1 cellular context compared by ENCODE assay signal in genomic region chr1:24155011-24155782, GRCh38.
TF ChIP-seq lines count a peak whose summit lies in the region.

No MANE protein-coding gene starts in this region.

TF ChIP-seq in HepG2, 621 proteins besides CTCF, POLR2A, EP300 and RAD21 (continued from another document and continues in another):
- TF ChIP-seq ATAD3A (CRISPR knock-in tag; IDR thresholded peaks at IDR 0.05) (no peak), PHF20 (CRISPR knock-in tag; IDR thresholded peaks at IDR 0.05) (no peak), SMAD1 (CRISPR knock-in tag; IDR thresholded peaks at IDR 0.05; ENCODE audit: borderline replicate concordance, low read depth) (no peak), ZNF142 (CRISPR knock-in tag; IDR thresholded peaks at IDR 0.05) (no peak), ZNF782 (CRISPR knock-in tag; IDR thresholded peaks at IDR 0.05; ENCODE audit: borderline replicate concordance) (no peak), ZNF839 (CRISPR knock-in tag; IDR thresholded peaks at IDR 0.05; ENCODE audit: borderline replicate concordance) (no peak), MED13 (CRISPR knock-in tag; IDR thresholded peaks at IDR 0.05) (no peak), ADNP (CRISPR knock-in tag; IDR thresholded peaks at IDR 0.05) (no peak), HOXA3 (CRISPR knock-in tag; IDR thresholded peaks at IDR 0.05) (peak; percentile 42; the same call in 1 of the 2 replicates), ZFY (CRISPR knock-in tag; IDR thresholded peaks at IDR 0.05) (no peak), TCF12 (IDR thresholded peaks at IDR 0.05) (no peak), TCF12 (CRISPR knock-in tag; IDR thresholded peaks at IDR 0.05) (no peak), ISX (CRISPR knock-in tag; conservative IDR thresholded peaks at IDR 0.05) (no peak), ZNF350 (CRISPR knock-in tag; IDR thresholded peaks at IDR 0.05; ENCODE audit: borderline replicate concordance, low read depth) (no peak), RXRB (CRISPR knock-in tag; IDR thresholded peaks at IDR 0.05; ENCODE audit: borderline replicate concordance) (no peak), HMG20A (CRISPR knock-in tag; IDR thresholded peaks at IDR 0.05; ENCODE audit: borderline replicate concordance) (peak; percentile 57; the same call in 1 of the 2 replicates), ARHGAP35 (CRISPR knock-in tag; IDR thresholded peaks at IDR 0.05; ENCODE audit: borderline replicate concordance) (no peak), TOE1 (CRISPR knock-in tag; IDR thresholded peaks at IDR 0.05) (no peak), ZNF44 (CRISPR knock-in tag; IDR thresholded peaks at IDR 0.05) (no peak), ZNF530 (CRISPR knock-in tag; IDR thresholded peaks at IDR 0.05; ENCODE audit: low read depth) (no peak), DNMT3B (CRISPR knock-in tag; conservative IDR thresholded peaks at IDR 0.05) (no peak), JUND (CRISPR knock-in tag; IDR thresholded peaks at IDR 0.05) (peak; percentile 41; the same call in 1 of the 2 replicates), NR2C2 (CRISPR knock-in tag; IDR thresholded peaks at IDR 0.05; ENCODE audit: borderline replicate concordance) (peak; percentile 80), ZNF747 (CRISPR knock-in tag; IDR thresholded peaks at IDR 0.05; ENCODE audit: borderline replicate concordance) (no peak), ZNF564 (CRISPR knock-in tag; IDR thresholded peaks at IDR 0.05) (no peak), MLLT10 (CRISPR knock-in tag; IDR thresholded peaks at IDR 0.05) (no peak), ZNF276 (CRISPR knock-in tag; IDR thresholded peaks at IDR 0.05; ENCODE audit: low read depth) (no peak), GTF3A (CRISPR knock-in tag; conservative IDR thresholded peaks at IDR 0.05) (no peak), MTA3 (CRISPR knock-in tag; IDR thresholded peaks at IDR 0.05) (no peak), HDAC1 (CRISPR knock-in tag; IDR thresholded peaks at IDR 0.05) (peak; percentile 21; the same call in 1 of the 2 replicates), ZNF432 (CRISPR knock-in tag; IDR thresholded peaks at IDR 0.05; ENCODE audit: borderline replicate concordance) (no peak), GRHL1 (CRISPR knock-in tag; conservative IDR thresholded peaks at IDR 0.05) (no peak), DDIT3 (CRISPR knock-in tag; IDR thresholded peaks at IDR 0.05) (no peak), ATRX (CRISPR knock-in tag; IDR thresholded peaks at IDR 0.05; ENCODE audit: borderline replicate concordance) (no peak), ZNF503 (CRISPR knock-in tag; IDR thresholded peaks at IDR 0.05) (no peak), ZNF567 (CRISPR knock-in tag; IDR thresholded peaks at IDR 0.05; ENCODE audit: borderline replicate concordance) (no peak), CHD2 (IDR thresholded peaks at IDR 0.05; ENCODE audit: low read depth, low read length) (no peak), HMG20B (CRISPR knock-in tag; conservative IDR thresholded peaks at IDR 0.05) (no peak), MBNL3 (CRISPR knock-in tag; conservative IDR thresholded peaks at IDR 0.05) (no peak), ESRRA (CRISPR knock-in tag; IDR thresholded peaks at IDR 0.05; ENCODE audit: low read depth) (peak; percentile 99), ZNF414 (CRISPR knock-in tag; IDR thresholded peaks at IDR 0.05) (no peak), ZFP62 (CRISPR knock-in tag; IDR thresholded peaks at IDR 0.05) (no peak), GABPA (IDR thresholded peaks at IDR 0.05; ENCODE audit: low read depth, low read length) (no peak), GABPA (CRISPR knock-in tag; IDR thresholded peaks at IDR 0.05; ENCODE audit: low read depth) (no peak)
- TF ChIP-seq, protein P1, sequence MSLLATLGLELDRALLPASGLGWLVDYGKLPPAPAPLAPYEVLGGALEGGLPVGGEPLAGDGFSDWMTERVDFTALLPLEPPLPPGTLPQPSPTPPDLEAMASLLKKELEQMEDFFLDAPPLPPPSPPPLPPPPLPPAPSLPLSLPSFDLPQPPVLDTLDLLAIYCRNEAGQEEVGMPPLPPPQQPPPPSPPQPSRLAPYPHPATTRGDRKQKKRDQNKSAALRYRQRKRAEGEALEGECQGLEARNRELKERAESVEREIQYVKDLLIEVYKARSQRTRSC (CRISPR knock-in tag; IDR thresholded peaks at IDR 0.05; ENCODE audit: low read depth), result no peak
- TF ChIP-seq, protein P2, sequence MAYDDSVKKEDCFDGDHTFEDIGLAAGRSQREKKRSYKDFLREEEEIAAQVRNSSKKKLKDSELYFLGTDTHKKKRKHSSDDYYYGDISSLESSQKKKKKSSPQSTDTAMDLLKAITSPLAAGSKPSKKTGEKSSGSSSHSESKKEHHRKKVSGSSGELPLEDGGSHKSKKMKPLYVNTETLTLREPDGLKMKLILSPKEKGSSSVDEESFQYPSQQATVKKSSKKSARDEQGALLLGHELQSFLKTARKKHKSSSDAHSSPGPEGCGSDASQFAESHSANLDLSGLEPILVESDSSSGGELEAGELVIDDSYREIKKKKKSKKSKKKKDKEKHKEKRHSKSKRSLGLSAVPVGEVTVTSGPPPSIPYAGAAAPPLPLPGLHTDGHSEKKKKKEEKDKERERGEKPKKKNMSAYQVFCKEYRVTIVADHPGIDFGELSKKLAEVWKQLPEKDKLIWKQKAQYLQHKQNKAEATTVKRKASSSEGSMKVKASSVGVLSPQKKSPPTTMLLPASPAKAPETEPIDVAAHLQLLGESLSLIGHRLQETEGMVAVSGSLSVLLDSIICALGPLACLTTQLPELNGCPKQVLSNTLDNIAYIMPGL (CRISPR knock-in tag; IDR thresholded peaks at IDR 0.05; ENCODE audit: borderline replicate concordance in 1 of 2, low read depth in 1 of 2), result no peak
- TF ChIP-seq, protein P3, sequence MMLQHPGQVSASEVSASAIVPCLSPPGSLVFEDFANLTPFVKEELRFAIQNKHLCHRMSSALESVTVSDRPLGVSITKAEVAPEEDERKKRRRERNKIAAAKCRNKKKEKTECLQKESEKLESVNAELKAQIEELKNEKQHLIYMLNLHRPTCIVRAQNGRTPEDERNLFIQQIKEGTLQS (CRISPR knock-in tag; IDR thresholded peaks at IDR 0.05), result no peak
- TF ChIP-seq, protein P4, sequence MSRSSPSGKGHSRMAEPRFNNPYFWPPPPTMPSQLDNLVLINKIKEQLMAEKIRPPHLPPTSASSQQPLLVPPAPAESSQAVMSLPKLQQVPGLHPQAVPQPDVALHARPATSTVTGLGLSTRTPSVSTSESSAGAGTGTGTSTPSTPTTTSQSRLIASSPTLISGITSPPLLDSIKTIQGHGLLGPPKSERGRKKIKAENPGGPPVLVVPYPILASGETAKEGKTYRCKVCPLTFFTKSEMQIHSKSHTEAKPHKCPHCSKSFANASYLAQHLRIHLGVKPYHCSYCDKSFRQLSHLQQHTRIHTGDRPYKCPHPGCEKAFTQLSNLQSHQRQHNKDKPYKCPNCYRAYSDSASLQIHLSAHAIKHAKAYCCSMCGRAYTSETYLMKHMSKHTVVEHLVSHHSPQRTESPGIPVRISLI (CRISPR knock-in tag; IDR thresholded peaks at IDR 0.05; ENCODE audit: borderline replicate concordance), result no peak
- TF ChIP-seq, protein P5, sequence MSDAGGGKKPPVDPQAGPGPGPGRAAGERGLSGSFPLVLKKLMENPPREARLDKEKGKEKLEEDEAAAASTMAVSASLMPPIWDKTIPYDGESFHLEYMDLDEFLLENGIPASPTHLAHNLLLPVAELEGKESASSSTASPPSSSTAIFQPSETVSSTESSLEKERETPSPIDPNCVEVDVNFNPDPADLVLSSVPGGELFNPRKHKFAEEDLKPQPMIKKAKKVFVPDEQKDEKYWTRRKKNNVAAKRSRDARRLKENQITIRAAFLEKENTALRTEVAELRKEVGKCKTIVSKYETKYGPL (CRISPR knock-in tag; IDR thresholded peaks at IDR 0.05), result no peak
- TF ChIP-seq, protein P6, sequence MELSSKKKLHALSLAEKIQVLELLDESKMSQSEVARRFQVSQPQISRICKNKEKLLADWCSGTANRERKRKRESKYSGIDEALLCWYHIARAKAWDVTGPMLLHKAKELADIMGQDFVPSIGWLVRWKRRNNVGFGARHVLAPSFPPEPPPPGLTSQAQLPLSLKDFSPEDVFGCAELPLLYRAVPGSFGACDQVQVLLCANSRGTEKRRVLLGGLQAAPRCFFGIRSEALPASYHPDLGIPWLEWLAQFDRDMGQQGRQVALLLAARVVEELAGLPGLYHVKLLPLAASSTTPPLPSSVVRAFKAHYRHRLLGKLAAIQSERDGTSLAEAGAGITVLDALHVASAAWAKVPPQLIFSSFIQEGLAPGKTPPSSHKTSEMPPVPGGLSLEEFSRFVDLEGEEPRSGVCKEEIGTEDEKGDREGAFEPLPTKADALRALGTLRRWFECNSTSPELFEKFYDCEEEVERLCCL (CRISPR knock-in tag; IDR thresholded peaks at IDR 0.05; ENCODE audit: borderline replicate concordance), result no peak
